Comparison of ENCODE assay signal across 29 cellular contexts in the genomic region with DNA sequence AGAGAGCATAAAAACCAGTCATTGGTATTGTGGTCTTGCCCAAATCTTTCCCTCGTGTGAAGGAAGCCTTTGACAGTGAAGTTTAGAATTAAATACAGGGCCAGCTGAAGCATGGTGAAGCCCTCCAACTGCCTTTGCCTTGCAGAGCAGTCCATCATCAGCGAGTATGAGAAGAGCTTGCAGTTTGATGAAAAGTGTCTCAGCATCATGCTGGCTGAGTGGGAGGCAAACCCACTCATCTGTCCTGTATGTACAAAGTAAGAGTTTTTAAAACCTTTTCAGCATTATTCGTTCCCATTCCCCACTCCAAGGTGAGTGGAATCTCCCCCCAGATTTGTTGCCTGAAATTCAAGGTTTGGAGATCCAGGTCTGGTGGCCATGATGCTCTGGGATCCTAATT.
"Had no signal": no experiment of that assay in that cellular context is flagged by ENCODE, and none has a peak within 500 bp of the region (broad histone marks: within the 10 kb centered on the region; RNA-seq: fewer than 3 reads in every experiment).

No MANE protein-coding gene starts in this region.

- H3K4me2 ChIP-seq: hepatocyte, neural progenitor cell, smooth muscle cell had no signal

- FAIRE-seq: urothelium cell line had no signal

- H3K27ac ChIP-seq: hepatocyte, left ventricle myocardium inferior, neural progenitor cell, neutrophil, ovary, right atrium auricular region, right lobe of liver, suprapubic skin, thoracic aorta, tibial artery, upper lobe of right lung had no signal

- H3K9ac ChIP-seq: neural progenitor cell had no signal

- H3K9me3 Mint-ChIP-seq: mesothelial cell of epicardium; naive B cell; natural killer cell; nephron progenitor cell; neural progenitor cell; stimulated activated memory B cell treated with anti-CD40 and anti-IgM and Interleukin-4, amounts not matched to agents 10 μg/mL and 1 μg/mL and 100 μg/mL, for 72 hours had no signal

- H3K27me3 ChIP-seq: hepatocyte, neural progenitor cell, neutrophil, ovary, right atrium auricular region, right lobe of liver, suprapubic skin, tibial artery, upper lobe of right lung had no signal

- H2AFZ ChIP-seq: hepatocyte, neural progenitor cell had no signal

- H3K36me3 ChIP-seq: neural progenitor cell, ovary had no signal

- H3K4me3 ChIP-seq: hepatocyte, left ventricle myocardium inferior, lung, neural progenitor cell, ovary, right atrium auricular region, right lobe of liver, smooth muscle cell, suprapubic skin, thoracic aorta, tibial artery, upper lobe of right lung had no signal

- ATAC-seq: natural killer cell; right lobe of liver; stimulated activated memory B cell treated with anti-CD40 and anti-IgM and Interleukin-4, amounts not matched to agents 10 μg/mL and 1 μg/mL and 100 μg/mL, for 72 hours; upper lobe of right lung had no signal

- H3K27me3 Mint-ChIP-seq: naive B cell; progenitor cell of endocrine pancreas; stimulated activated memory B cell treated with anti-CD40 and anti-IgM and Interleukin-4, amounts not matched to agents 10 μg/mL and 1 μg/mL and 100 μg/mL, for 72 hours had no signal

- H3K27ac Mint-ChIP-seq: mesothelial cell of epicardium; natural killer cell; nephron progenitor cell; neural progenitor cell; progenitor cell of endocrine pancreas; stimulated activated memory B cell treated with anti-CD40 and anti-IgM and Interleukin-4, amounts not matched to agents 10 μg/mL and 1 μg/mL and 100 μg/mL, for 72 hours had no signal

- DNase-seq: islet precursor cell; left ventricle myocardium inferior; mesendoderm; naive B cell; natural killer cell; nephron progenitor cell; occipital lobe; ovary; right lobe of liver; stimulated activated CD4-positive, alpha-beta T cell treated with anti-CD3 and anti-CD28 coated beads, Interleukin-1b, Interleukin-23, amount 100 ng/mL, for 48 hours; stimulated activated CD4-positive, alpha-beta T cell treated with anti-CD3 and anti-CD28 coated beads, Interleukin-2, amount 100 ng/mL, for 48 hours; stimulated activated CD4-positive, alpha-beta T cell treated with anti-CD3 and anti-CD28 coated beads, Interleukin-4, amount 100 ng/mL, for 4 hours; stimulated activated CD8-positive, alpha-beta memory T cell treated with anti-CD3 and anti-CD28 coated beads, Interleukin-4, amount 100 ng/mL, for 48 hours; stimulated activated naive CD4-positive, alpha-beta T cell treated with Interleukin-2 at 50 U/mL for 16 hours; tibial artery; trophoblast cell; upper lobe of right lung had no signal

- H3K9me3 ChIP-seq: left ventricle myocardium inferior, neutrophil, ovary, right atrium auricular region, right lobe of liver, suprapubic skin, thoracic aorta, tibial artery, upper lobe of right lung had no signal

- H3K4me3 Mint-ChIP-seq: mesothelial cell of epicardium; naive B cell; natural killer cell; nephron progenitor cell; neural progenitor cell; stimulated activated memory B cell treated with anti-CD40 and anti-IgM and Interleukin-4, amounts not matched to agents 10 μg/mL and 1 μg/mL and 100 μg/mL, for 72 hours had no signal
